Comparison of ENCODE assay signal across 24 cellular contexts in the genomic region with DNA sequence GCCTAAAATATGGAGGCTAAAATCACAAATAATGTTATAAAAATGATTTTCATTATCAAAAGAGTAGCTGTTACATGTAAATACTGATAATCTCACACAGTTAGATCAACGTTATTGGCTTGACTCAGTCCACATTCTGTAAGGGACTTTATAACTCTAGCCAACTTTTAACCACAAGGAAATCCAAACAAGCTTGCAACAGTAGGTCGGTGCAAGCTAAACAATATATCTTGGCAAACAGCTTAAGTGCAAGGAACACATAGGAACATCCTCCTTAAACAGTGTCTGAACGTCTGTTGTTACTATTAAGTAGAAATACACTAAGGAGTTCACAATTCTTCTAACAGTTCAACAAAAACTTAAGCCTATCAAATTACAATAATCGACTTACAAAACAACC.
DNase-seq lines count a peak whose midpoint lies in the region; ATAC-seq and TF ChIP-seq lines count a peak whose summit lies in the region.
"Had no signal": no experiment of that assay in that cellular context is flagged by ENCODE, and none has a peak within 500 bp of the region (broad histone marks: within the 10 kb centered on the region; RNA-seq: fewer than 3 reads in every experiment).

No MANE protein-coding gene starts in this region.

- DNase-seq in EH (ENCODE audit: low read depth): peak; percentile 66
- peak; percentile 7 for DNase-seq in RPMI7951 (ENCODE audit: low read depth)
- peak; percentile 72 for DNase-seq in fibroblast of gingiva (ENCODE audit: low read depth)
- DNase-seq in activated effector memory CD4-positive, alpha-beta T cell treated with Interleukin-2 at 50 U/mL for 16 hours: no peak
- DNase-seq in left ventricle myocardium inferior: no peak
- no peak for DNase-seq in endothelial cell (ENCODE audit: low spot score)
- DNase-seq: activated B cell treated with CpG ODN at 0.5 μM for 24 hours; activated CD4-positive, alpha-beta memory T cell treated with anti-CD3 and anti-CD28 coated beads, Interleukin-2, amount 10 ng/mL, durations not matched to agents 7 days and 5 days; activated naive CD4-positive, alpha-beta T cell treated with Interleukin-2 at 50 U/mL for 16 hours; activated T-cell treated with anti-CD3 and anti-CD28 coated beads, Interleukin-2, amount 50 U/mL, for 1 hour; aorta; CD8-positive, alpha-beta T cell; colonic mucosa; NCI-H2171 treated with DMSO at 0.1 percent for 48 hours; NCI-H748 treated with DMSO at 0.1 percent for 48 hours; pancreas; sigmoid colon; stimulated activated CD4-positive, alpha-beta T cell treated with anti-CD3 and anti-CD28 coated beads, Interleukin-2, amount 100 ng/mL, for 24 hours; T-helper 2 cell had no signal

- H3K9me3 Mint-ChIP-seq in nephron (peaks cover 10% of the 10 kb centered on the region), endothelial cell (ENCODE audit: unreplicated experiment) (no peaks in the 10 kb centered on the region)
- H3K9me3 Mint-ChIP-seq: activated B cell treated with CpG ODN at 0.5 μM for 24 hours; activated CD4-positive, alpha-beta memory T cell treated with anti-CD3 and anti-CD28 coated beads, Interleukin-2, amount 10 ng/mL, durations not matched to agents 7 days and 5 days; CD8-positive, alpha-beta T cell; stimulated activated naive CD8-positive, alpha-beta T cell treated with anti-CD3 and anti-CD28 coated beads, Interleukin-15, Interleukin-2, amounts not matched to agents 100 ng/mL and 50 ng/mL, for 24 hours had no signal

- H3K27ac Mint-ChIP-seq in nephron (peak overlapping the region; percentile 5 to 48 (median 13)), endothelial cell (ENCODE audit: unreplicated experiment) (no peak overlapping the region)
- H3K27ac Mint-ChIP-seq: activated B cell treated with CpG ODN at 0.5 μM for 24 hours; activated CD4-positive, alpha-beta memory T cell treated with anti-CD3 and anti-CD28 coated beads, Interleukin-2, amount 10 ng/mL, durations not matched to agents 7 days and 5 days; CD8-positive, alpha-beta T cell; stimulated activated naive CD8-positive, alpha-beta T cell treated with anti-CD3 and anti-CD28 coated beads, Interleukin-15, Interleukin-2, amounts not matched to agents 100 ng/mL and 50 ng/mL, for 24 hours had no signal

- TF ChIP-seq CTCF in nephron (IDR thresholded peaks at IDR 0.05; ENCODE audit: unreplicated experiment in 3 of 3): no peak
- no peak for TF ChIP-seq CTCF in left ventricle myocardium inferior (IDR thresholded peaks at IDR 0.05; ENCODE audit: borderline replicate concordance)
- no peak for TF ChIP-seq CTCF in endothelial cell (IDR thresholded peaks at IDR 0.05; ENCODE audit: unreplicated experiment)

- intact Hi-C loops in left ventricle myocardium inferior (cut with micrococcal nuclease): no loop called here

- no peaks in the 10 kb centered on the region for H3K27me3 ChIP-seq in left ventricle myocardium inferior (ENCODE audit: low read depth)
- H3K27me3 ChIP-seq: colonic mucosa, pancreas, sigmoid colon, tibial nerve had no signal

- H3K9me3 ChIP-seq in left ventricle myocardium inferior (replicated peaks): no peaks in the 10 kb centered on the region
- H3K9me3 ChIP-seq: colonic mucosa, pancreas, sigmoid colon, tibial nerve had no signal

- H3K36me3 Mint-ChIP-seq in nephron (ENCODE audit: low read depth) (peaks cover 36% of the 10 kb centered on the region), endothelial cell (ENCODE audit: low read depth, unreplicated experiment) (peaks cover 9% of the 10 kb centered on the region)

- H3K27me3 Mint-ChIP-seq in nephron (ENCODE audit: low read depth): no peaks in the 10 kb centered on the region
- no peaks in the 10 kb centered on the region for H3K27me3 Mint-ChIP-seq in endothelial cell (ENCODE audit: unreplicated experiment)
- H3K27me3 Mint-ChIP-seq: activated B cell treated with CpG ODN at 0.5 μM for 24 hours; activated CD4-positive, alpha-beta memory T cell treated with anti-CD3 and anti-CD28 coated beads, Interleukin-2, amount 10 ng/mL, durations not matched to agents 7 days and 5 days; stimulated activated naive CD8-positive, alpha-beta T cell treated with anti-CD3 and anti-CD28 coated beads, Interleukin-15, Interleukin-2, amounts not matched to agents 100 ng/mL and 50 ng/mL, for 24 hours had no signal

- peaks cover 15% of the 10 kb centered on the region for H3K4me1 ChIP-seq in left ventricle myocardium inferior
- H3K4me1 ChIP-seq: pancreas had no signal

- H3K4me1 Mint-ChIP-seq in nephron (peaks cover 12% of the 10 kb centered on the region), endothelial cell (ENCODE audit: unreplicated experiment) (no peaks in the 10 kb centered on the region)
- H3K4me1 Mint-ChIP-seq: activated CD4-positive, alpha-beta memory T cell treated with anti-CD3 and anti-CD28 coated beads, Interleukin-2, amount 10 ng/mL, durations not matched to agents 7 days and 5 days had no signal

- no peak overlapping the region for H3K4me3 ChIP-seq in left ventricle myocardium inferior
- H3K4me3 ChIP-seq: colonic mucosa, pancreas, sigmoid colon, tibial nerve had no signal

- no peak for ATAC-seq in HG02870 (IDR thresholded peaks at IDR 0.05; ENCODE audit: unreplicated experiment)
- ATAC-seq: CD8-positive, alpha-beta T cell; left lobe of liver; pancreas had no signal

- H3K36me3 ChIP-seq in left ventricle myocardium inferior: peaks cover 6% of the 10 kb centered on the region
- H3K36me3 ChIP-seq: colonic mucosa, pancreas had no signal

- no peak overlapping the region for H3K27ac ChIP-seq in left ventricle myocardium inferior (replicated peaks)
- H3K27ac ChIP-seq: colonic mucosa, pancreas, tibial nerve had no signal

- H3K4me3 Mint-ChIP-seq in nephron: no peak overlapping the region
- no peak overlapping the region for H3K4me3 Mint-ChIP-seq in endothelial cell (ENCODE audit: unreplicated experiment)
- H3K4me3 Mint-ChIP-seq: activated B cell treated with CpG ODN at 0.5 μM for 24 hours; activated CD4-positive, alpha-beta memory T cell treated with anti-CD3 and anti-CD28 coated beads, Interleukin-2, amount 10 ng/mL, durations not matched to agents 7 days and 5 days; CD8-positive, alpha-beta T cell; stimulated activated naive CD8-positive, alpha-beta T cell treated with anti-CD3 and anti-CD28 coated beads, Interleukin-15, Interleukin-2, amounts not matched to agents 100 ng/mL and 50 ng/mL, for 24 hours had no signal

Comparison
In these comparisons a context has a peak if more than half of its experiments do, and no peak if none do; other contexts are left out.
1. DNase-seq: peak in EH (single experiment), RPMI7951 (single experiment) and fibroblast of gingiva (single experiment); none in activated effector memory CD4-positive, alpha-beta T cell treated with Interleukin-2 at 50 U/mL for 16 hours (single experiment), left ventricle myocardium inferior (single experiment) and endothelial cell (single experiment).